Comparison of ENCODE assay signal across 24 cellular contexts in genomic region chr5:107948377-107948776, GRCh38.
DNase-seq lines count a peak whose midpoint lies in the region; ATAC-seq lines count a peak whose summit lies in the region.
"Had no signal": no experiment of that assay in that cellular context is flagged by ENCODE, and none has a peak within 500 bp of the region (broad histone marks: within the 10 kb centered on the region; RNA-seq: fewer than 3 reads in every experiment).

No MANE protein-coding gene starts in this region.

- H3K4me3 Mint-ChIP-seq in activated T-helper 1 cell treated with anti-CD3 and anti-CD28 coated beads, Interleukin-12 subunit alpha, Interleukin-12 subunit beta, Interleukin-2, Interleukin-4 antibody, amounts not matched to agents 30 ng/mL and 10 ng/mL and 1 ng/mL, durations not matched to agents 14 hours and 24 hours and 36 hours: no peak overlapping the region
- H3K4me3 Mint-ChIP-seq: activated naive CD8-positive, alpha-beta T cell treated with anti-CD3 and anti-CD28 coated beads, Interleukin-2, amount 50 U/mL, for 24 hours; neural progenitor cell had no signal

- ATAC-seq in GM18498 (IDR thresholded peaks at IDR 0.05; ENCODE audit: unreplicated experiment) (no peak), GM21529 (IDR thresholded peaks at IDR 0.05; ENCODE audit: unreplicated experiment) (no peak)
- ATAC-seq: activated naive CD8-positive, alpha-beta T cell treated with anti-CD3 and anti-CD28 coated beads, Interleukin-2, amount 50 U/mL, for 24 hours; body of pancreas; foreskin keratinocyte; sciatic nerve had no signal

- peaks cover under 1% of the 10 kb centered on the region for H3K9me3 Mint-ChIP-seq in activated T-helper 1 cell treated with anti-CD3 and anti-CD28 coated beads, Interleukin-12 subunit alpha, Interleukin-12 subunit beta, Interleukin-2, Interleukin-4 antibody, amounts not matched to agents 30 ng/mL and 10 ng/mL and 1 ng/mL, durations not matched to agents 14 hours and 24 hours and 36 hours
- H3K9me3 Mint-ChIP-seq: activated naive CD8-positive, alpha-beta T cell treated with anti-CD3 and anti-CD28 coated beads, Interleukin-2, amount 50 U/mL, for 24 hours; activated T-helper 2 cell treated with anti-CD3 and anti-CD28 coated beads, Interferon-gamma antibody, Interleukin-2, Interleukin-4, amounts not matched to agents 10 μg/mL and 5 μg/mL and 100 μg/mL, durations not matched to agents 14 hours and 24 hours and 36 hours; neural progenitor cell had no signal

- intact Hi-C loops in activated T-helper 1 cell treated with anti-CD3 and anti-CD28 coated beads, Interleukin-12 subunit alpha, Interleukin-12 subunit beta, Interleukin-2, Interleukin-4 antibody, amounts not matched to agents 30 ng/mL and 10 ng/mL and 1 ng/mL, durations not matched to agents 14 hours and 24 hours and 36 hours (cut with micrococcal nuclease): no loop called here

- no peaks in the 10 kb centered on the region for H3K36me3 Mint-ChIP-seq in activated T-helper 1 cell treated with anti-CD3 and anti-CD28 coated beads, Interleukin-12 subunit alpha, Interleukin-12 subunit beta, Interleukin-2, Interleukin-4 antibody, amounts not matched to agents 30 ng/mL and 10 ng/mL and 1 ng/mL, durations not matched to agents 14 hours and 24 hours and 36 hours (ENCODE audit: low read depth)
- H3K36me3 Mint-ChIP-seq: neural progenitor cell had no signal

- H3K4me1 Mint-ChIP-seq in activated T-helper 1 cell treated with anti-CD3 and anti-CD28 coated beads, Interleukin-12 subunit alpha, Interleukin-12 subunit beta, Interleukin-2, Interleukin-4 antibody, amounts not matched to agents 30 ng/mL and 10 ng/mL and 1 ng/mL, durations not matched to agents 14 hours and 24 hours and 36 hours (ENCODE audit: low read depth): peaks cover 12% of the 10 kb centered on the region

- peak; percentile 1 for DNase-seq in NCI-H2196 (lab: John Stamatoyannopoulos, UW; ENCODE audit: unreplicated experiment)
- no peak for DNase-seq in NCI-H2196 treated with DMSO at 0.1 percent for 48 hours (lab: John Stamatoyannopoulos, UW; ENCODE audit: unreplicated experiment)
- peak; percentile 45 for DNase-seq in NCI-H1436 (lab: John Stamatoyannopoulos, UW)
- peak; percentile 5 for DNase-seq in NCI-H345 treated with DMSO at 0.1 percent for 48 hours (lab: John Stamatoyannopoulos, UW; ENCODE audit: unreplicated experiment)
- DNase-seq in myocyte (ENCODE audit: low read depth): peak; percentile 29
- no peak for DNase-seq in activated T-helper 1 cell treated with anti-CD3 and anti-CD28 coated beads, Interleukin-12 subunit alpha, Interleukin-12 subunit beta, Interleukin-2, Interleukin-4 antibody, amounts not matched to agents 30 ng/mL and 10 ng/mL and 1 ng/mL, durations not matched to agents 14 hours and 24 hours and 36 hours (ENCODE audit: low spot score)
- DNase-seq: activated CD4-positive, alpha-beta T cell treated with anti-CD3 and anti-CD28 coated beads, Interleukin-2, amount 50 U/mL, for 4 hours; activated CD8-positive, alpha-beta memory T cell treated with anti-CD3 and anti-CD28 coated beads, Interleukin-2, amount 50 U/mL, for 4 hours; activated naive CD8-positive, alpha-beta T cell treated with anti-CD3 and anti-CD28 coated beads, Interleukin-2, amount 50 U/mL, for 24 hours; body of pancreas; Calu3; erythroblast; foreskin keratinocyte; H7; NCI-H2227 treated with DMSO at 0.1 percent for 48 hours; stomach; T-helper 2 cell; transverse colon; WERI-Rb-1 had no signal

- no peaks in the 10 kb centered on the region for H3K27me3 Mint-ChIP-seq in activated T-helper 1 cell treated with anti-CD3 and anti-CD28 coated beads, Interleukin-12 subunit alpha, Interleukin-12 subunit beta, Interleukin-2, Interleukin-4 antibody, amounts not matched to agents 30 ng/mL and 10 ng/mL and 1 ng/mL, durations not matched to agents 14 hours and 24 hours and 36 hours (ENCODE audit: insufficient read depth)
- H3K27me3 Mint-ChIP-seq: activated naive CD8-positive, alpha-beta T cell treated with anti-CD3 and anti-CD28 coated beads, Interleukin-2, amount 50 U/mL, for 24 hours had no signal

- H3K27ac Mint-ChIP-seq in activated T-helper 1 cell treated with anti-CD3 and anti-CD28 coated beads, Interleukin-12 subunit alpha, Interleukin-12 subunit beta, Interleukin-2, Interleukin-4 antibody, amounts not matched to agents 30 ng/mL and 10 ng/mL and 1 ng/mL, durations not matched to agents 14 hours and 24 hours and 36 hours: no peak overlapping the region
- H3K27ac Mint-ChIP-seq: activated naive CD8-positive, alpha-beta T cell treated with anti-CD3 and anti-CD28 coated beads, Interleukin-2, amount 50 U/mL, for 24 hours; activated T-helper 2 cell treated with anti-CD3 and anti-CD28 coated beads, Interferon-gamma antibody, Interleukin-2, Interleukin-4, amounts not matched to agents 10 μg/mL and 5 μg/mL and 100 μg/mL, durations not matched to agents 14 hours and 24 hours and 36 hours; neural progenitor cell had no signal

Comparison
In these comparisons a context has a peak if more than half of its experiments do, and no peak if none do; other contexts are left out.
1. DNase-seq: peak in NCI-H2196 (single experiment), NCI-H1436 (single experiment), NCI-H345 treated with DMSO at 0.1 percent for 48 hours (single experiment) and myocyte (single experiment); none in NCI-H2196 treated with DMSO at 0.1 percent for 48 hours (single experiment) and activated T-helper 1 cell treated with anti-CD3 and anti-CD28 coated beads, Interleukin-12 subunit alpha, Interleukin-12 subunit beta, Interleukin-2, Interleukin-4 antibody, amounts not matched to agents 30 ng/mL and 10 ng/mL and 1 ng/mL, durations not matched to agents 14 hours and 24 hours and 36 hours (single experiment).